2 cellular contexts compared by ENCODE assay signal in the genomic region with DNA sequence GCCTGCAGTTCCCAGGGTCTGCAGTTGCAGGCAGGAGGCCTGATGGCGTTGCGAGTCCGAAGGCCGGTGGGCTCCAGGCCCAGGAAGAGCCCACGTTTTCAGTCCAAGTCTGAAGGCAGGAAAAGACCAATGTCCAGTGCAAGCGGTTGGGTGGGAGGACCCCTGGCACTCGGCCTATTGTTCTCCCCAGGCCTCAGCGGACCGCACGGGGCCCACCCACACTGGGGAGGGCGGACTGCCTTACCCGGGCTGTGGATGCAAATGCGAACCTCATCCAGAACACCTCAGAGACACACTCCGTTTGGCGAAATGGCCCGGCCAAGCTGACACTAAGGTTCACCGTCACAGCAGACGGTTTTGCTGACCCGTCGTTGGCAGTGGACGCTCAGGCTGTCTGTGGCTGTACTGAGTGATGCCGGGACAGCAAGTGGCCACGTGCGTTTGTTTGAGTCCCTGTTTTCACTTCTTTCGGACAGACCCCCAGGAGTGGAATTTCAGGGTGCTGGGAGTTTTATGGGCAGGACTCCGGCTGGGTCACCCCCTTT.
A peak's percentile ranks its signal among the peaks of the same experiment; 100 is the strongest.
TF ChIP-seq lines count a peak whose summit lies in the region.

No MANE protein-coding gene starts in this region.

TF ChIP-seq in PFSK-1, 5 proteins besides CTCF, POLR2A, EP300 and RAD21 (continued from another document):
- peak; percentile 7; the same call in 1 of the 2 replicates for TF ChIP-seq POLR2AphosphoS5 (IDR thresholded peaks at IDR 0.05; ENCODE audit: low read depth, low read length)

TF ChIP-seq in GM23338, 12 proteins besides CTCF, POLR2A, EP300 and RAD21 (continued from another document):
- no peak for TF ChIP-seq ZNF331 (CRISPR knock-in tag; IDR thresholded peaks at IDR 0.05; ENCODE audit: low read depth)
- TF ChIP-seq, protein P1, sequence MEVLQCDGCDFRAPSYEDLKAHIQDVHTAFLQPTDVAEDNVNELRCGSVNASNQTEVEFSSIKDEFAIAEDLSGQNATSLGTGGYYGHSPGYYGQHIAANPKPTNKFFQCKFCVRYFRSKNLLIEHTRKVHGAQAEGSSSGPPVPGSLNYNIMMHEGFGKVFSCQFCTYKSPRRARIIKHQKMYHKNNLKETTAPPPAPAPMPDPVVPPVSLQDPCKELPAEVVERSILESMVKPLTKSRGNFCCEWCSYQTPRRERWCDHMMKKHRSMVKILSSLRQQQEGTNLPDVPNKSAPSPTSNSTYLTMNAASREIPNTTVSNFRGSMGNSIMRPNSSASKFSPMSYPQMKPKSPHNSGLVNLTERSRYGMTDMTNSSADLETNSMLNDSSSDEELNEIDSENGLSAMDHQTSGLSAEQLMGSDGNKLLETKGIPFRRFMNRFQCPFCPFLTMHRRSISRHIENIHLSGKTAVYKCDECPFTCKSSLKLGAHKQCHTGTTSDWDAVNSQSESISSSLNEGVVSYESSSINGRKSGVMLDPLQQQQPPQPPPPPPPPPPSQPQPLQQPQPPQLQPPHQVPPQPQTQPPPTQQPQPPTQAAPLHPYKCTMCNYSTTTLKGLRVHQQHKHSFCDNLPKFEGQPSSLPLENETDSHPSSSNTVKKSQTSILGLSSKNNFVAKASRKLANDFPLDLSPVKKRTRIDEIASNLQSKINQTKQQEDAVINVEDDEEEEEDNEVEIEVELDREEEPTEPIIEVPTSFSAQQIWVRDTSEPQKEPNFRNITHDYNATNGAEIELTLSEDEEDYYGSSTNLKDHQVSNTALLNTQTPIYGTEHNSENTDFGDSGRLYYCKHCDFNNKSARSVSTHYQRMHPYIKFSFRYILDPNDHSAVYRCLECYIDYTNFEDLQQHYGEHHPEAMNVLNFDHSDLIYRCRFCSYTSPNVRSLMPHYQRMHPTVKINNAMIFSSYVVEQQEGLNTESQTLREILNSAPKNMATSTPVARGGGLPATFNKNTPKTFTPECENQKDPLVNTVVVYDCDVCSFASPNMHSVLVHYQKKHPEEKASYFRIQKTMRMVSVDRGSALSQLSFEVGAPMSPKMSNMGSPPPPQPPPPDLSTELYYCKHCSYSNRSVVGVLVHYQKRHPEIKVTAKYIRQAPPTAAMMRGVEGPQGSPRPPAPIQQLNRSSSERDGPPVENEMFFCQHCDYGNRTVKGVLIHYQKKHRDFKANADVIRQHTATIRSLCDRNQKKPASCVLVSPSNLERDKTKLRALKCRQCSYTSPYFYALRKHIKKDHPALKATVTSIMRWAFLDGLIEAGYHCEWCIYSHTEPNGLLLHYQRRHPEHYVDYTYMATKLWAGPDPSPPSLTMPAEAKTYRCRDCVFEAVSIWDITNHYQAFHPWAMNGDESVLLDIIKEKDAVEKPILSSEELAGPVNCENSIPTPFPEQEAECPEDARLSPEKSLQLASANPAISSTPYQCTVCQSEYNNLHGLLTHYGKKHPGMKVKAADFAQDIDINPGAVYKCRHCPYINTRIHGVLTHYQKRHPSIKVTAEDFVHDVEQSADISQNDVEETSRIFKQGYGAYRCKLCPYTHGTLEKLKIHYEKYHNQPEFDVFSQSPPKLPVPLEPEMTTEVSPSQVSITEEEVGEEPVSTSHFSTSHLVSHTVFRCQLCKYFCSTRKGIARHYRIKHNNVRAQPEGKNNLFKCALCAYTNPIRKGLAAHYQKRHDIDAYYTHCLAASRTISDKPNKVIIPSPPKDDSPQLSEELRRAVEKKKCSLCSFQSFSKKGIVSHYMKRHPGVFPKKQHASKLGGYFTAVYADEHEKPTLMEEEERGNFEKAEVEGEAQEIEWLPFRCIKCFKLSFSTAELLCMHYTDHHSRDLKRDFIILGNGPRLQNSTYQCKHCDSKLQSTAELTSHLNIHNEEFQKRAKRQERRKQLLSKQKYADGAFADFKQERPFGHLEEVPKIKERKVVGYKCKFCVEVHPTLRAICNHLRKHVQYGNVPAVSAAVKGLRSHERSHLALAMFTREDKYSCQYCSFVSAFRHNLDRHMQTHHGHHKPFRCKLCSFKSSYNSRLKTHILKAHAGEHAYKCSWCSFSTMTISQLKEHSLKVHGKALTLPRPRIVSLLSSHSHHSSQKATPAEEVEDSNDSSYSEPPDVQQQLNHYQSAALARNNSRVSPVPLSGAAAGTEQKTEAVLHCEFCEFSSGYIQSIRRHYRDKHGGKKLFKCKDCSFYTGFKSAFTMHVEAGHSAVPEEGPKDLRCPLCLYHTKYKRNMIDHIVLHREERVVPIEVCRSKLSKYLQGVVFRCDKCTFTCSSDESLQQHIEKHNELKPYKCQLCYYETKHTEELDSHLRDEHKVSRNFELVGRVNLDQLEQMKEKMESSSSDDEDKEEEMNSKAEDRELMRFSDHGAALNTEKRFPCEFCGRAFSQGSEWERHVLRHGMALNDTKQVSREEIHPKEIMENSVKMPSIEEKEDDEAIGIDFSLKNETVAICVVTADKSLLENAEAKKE (CRISPR knock-in tag; IDR thresholded peaks at IDR 0.05), result no peak
- TF ChIP-seq POLR2AphosphoS5 (IDR thresholded peaks at IDR 0.05; ENCODE audit: low read depth), result no peak
- no peak for TF ChIP-seq NANOG (IDR thresholded peaks at IDR 0.05; ENCODE audit: borderline replicate concordance)
- no peak for TF ChIP-seq EZH2phosphoT487 (IDR thresholded peaks at IDR 0.05; ENCODE audit: unreplicated experiment)
